In genomic region chr22:31022516-31022915, GRCh38 we compare ENCODE assay signal across 20 cellular contexts.
"Had no signal": no experiment of that assay in that cellular context is flagged by ENCODE, and none has a peak within 500 bp of the region (broad histone marks: within the 10 kb centered on the region; RNA-seq: fewer than 3 reads in every experiment).

No MANE protein-coding gene starts in this region.

- H3K27ac ChIP-seq: HL-60 had no signal

- FAIRE-seq: HTR-8/SVneo, RCC 7860 had no signal

- H3K9me3 ChIP-seq: SK-N-SH had no signal

- DNase-seq: KBM-7, MM.1S, NCI-H1092 treated with DMSO at 0.1 percent for 48 hours, NCI-H1436, NCI-H187, NCI-H2029, NCI-H2081 treated with DMSO at 0.1 percent for 48 hours, NCI-H2171, NCI-H226, NCI-H446, NCI-H510A, NCI-H524 treated with DMSO at 0.1 percent for 48 hours, NCI-H69, NCI-H774, RPMI8226, SHP77, SK-N-SH had no signal
